Comparison of ENCODE assay signal across 1 cellular context in the genomic region with DNA sequence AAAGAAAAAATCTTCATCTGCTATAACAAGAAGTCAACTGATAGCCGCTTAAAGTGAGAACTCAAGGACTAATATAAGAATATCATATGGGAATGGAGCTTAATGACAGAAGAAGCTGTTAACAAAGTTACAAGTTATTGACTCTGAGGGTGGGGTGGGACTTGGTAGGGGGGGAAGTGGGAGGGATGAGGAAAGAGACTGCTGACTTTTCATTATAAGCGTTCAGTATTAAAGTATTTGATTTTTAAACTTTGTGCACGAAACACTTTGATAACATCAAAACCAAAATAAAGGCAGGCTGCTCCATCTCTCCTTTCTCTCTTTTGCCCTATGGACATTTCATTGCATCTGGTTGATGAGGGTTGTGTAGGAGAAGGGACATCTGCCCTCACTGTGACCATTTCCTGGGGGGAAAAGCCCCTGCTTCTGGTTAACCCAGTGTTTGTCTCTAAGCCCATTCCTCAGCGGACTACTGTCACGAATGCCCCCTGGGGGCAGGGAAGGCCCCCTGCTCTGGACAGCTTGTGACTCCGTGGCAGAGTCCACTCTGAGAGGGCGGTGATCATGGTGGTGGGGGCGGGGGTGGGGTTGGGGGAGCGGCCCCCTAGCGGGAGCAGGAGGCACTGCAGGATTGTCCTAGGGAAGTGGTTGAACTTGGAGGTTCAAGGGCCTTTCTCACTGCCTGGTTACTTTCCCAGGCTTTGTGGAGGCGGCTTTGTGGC.
TF ChIP-seq lines count a peak whose summit lies in the region.

No MANE protein-coding gene starts in this region.

TF ChIP-seq in K562, 482 proteins besides CTCF, POLR2A, EP300 and RAD21 (continued from another document):
- TF ChIP-seq, protein P1, sequence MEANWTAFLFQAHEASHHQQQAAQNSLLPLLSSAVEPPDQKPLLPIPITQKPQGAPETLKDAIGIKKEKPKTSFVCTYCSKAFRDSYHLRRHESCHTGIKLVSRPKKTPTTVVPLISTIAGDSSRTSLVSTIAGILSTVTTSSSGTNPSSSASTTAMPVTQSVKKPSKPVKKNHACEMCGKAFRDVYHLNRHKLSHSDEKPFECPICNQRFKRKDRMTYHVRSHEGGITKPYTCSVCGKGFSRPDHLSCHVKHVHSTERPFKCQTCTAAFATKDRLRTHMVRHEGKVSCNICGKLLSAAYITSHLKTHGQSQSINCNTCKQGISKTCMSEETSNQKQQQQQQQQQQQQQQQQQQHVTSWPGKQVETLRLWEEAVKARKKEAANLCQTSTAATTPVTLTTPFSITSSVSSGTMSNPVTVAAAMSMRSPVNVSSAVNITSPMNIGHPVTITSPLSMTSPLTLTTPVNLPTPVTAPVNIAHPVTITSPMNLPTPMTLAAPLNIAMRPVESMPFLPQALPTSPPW (CRISPR knock-in tag; IDR thresholded peaks at IDR 0.05) = peak; percentile 89
- TF ChIP-seq, protein P2, sequence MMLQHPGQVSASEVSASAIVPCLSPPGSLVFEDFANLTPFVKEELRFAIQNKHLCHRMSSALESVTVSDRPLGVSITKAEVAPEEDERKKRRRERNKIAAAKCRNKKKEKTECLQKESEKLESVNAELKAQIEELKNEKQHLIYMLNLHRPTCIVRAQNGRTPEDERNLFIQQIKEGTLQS (IDR thresholded peaks at IDR 0.05) = no peak
- TF ChIP-seq, protein P2 (CRISPR knock-in tag; conservative IDR thresholded peaks at IDR 0.05) = no peak
- TF ChIP-seq, protein P3, sequence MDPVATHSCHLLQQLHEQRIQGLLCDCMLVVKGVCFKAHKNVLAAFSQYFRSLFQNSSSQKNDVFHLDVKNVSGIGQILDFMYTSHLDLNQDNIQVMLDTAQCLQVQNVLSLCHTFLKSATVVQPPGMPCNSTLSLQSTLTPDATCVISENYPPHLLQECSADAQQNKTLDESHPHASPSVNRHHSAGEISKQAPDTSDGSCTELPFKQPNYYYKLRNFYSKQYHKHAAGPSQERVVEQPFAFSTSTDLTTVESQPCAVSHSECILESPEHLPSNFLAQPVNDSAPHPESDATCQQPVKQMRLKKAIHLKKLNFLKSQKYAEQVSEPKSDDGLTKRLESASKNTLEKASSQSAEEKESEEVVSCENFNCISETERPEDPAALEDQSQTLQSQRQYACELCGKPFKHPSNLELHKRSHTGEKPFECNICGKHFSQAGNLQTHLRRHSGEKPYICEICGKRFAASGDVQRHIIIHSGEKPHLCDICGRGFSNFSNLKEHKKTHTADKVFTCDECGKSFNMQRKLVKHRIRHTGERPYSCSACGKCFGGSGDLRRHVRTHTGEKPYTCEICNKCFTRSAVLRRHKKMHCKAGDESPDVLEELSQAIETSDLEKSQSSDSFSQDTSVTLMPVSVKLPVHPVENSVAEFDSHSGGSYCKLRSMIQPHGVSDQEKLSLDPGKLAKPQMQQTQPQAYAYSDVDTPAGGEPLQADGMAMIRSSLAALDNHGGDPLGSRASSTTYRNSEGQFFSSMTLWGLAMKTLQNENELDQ (CRISPR knock-in tag; IDR thresholded peaks at IDR 0.05; ENCODE audit: borderline replicate concordance) = no peak
- TF ChIP-seq MCM5 (IDR thresholded peaks at IDR 0.05; ENCODE audit: low read depth) (no peak), RCOR1 (IDR thresholded peaks at IDR 0.05; ENCODE audit: borderline replicate concordance in 1 of 2, low read depth in 2 of 2, low read length in 2 of 2) (peak in 1 of 2 experiments; percentile 17; a peak in 1 of 4 replicates), ZNF232 (CRISPR knock-in tag; IDR thresholded peaks at IDR 0.05) (no peak), PHF8 (IDR thresholded peaks at IDR 0.05; ENCODE audit: borderline replicate concordance, low read length) (peak; percentile 18; the same call in 1 of the 2 replicates), SPI1 (IDR thresholded peaks at IDR 0.05; ENCODE audit: borderline replicate concordance, low read depth, low read length) (peak; percentile 82), MAZ (CRISPR knock-in tag; conservative IDR thresholded peaks at IDR 0.05 in 1 of 2, IDR thresholded peaks at IDR 0.05 in 1 of 2) (peak in 1 of 2 experiments; percentile 74; a peak in 2 of 4 replicates)
- TF ChIP-seq, protein P4, sequence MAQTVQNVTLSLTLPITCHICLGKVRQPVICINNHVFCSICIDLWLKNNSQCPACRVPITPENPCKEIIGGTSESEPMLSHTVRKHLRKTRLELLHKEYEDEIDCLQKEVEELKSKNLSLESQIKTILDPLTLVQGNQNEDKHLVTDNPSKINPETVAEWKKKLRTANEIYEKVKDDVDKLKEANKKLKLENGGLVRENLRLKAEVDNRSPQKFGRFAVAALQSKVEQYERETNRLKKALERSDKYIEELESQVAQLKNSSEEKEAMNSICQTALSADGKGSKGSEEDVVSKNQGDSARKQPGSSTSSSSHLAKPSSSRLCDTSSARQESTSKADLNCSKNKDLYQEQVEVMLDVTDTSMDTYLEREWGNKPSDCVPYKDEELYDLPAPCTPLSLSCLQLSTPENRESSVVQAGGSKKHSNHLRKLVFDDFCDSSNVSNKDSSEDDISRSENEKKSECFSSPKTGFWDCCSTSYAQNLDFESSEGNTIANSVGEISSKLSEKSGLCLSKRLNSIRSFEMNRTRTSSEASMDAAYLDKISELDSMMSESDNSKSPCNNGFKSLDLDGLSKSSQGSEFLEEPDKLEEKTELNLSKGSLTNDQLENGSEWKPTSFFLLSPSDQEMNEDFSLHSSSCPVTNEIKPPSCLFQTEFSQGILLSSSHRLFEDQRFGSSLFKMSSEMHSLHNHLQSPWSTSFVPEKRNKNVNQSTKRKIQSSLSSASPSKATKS (CRISPR knock-in tag; IDR thresholded peaks at IDR 0.05) = no peak
- TF ChIP-seq, protein P5, sequence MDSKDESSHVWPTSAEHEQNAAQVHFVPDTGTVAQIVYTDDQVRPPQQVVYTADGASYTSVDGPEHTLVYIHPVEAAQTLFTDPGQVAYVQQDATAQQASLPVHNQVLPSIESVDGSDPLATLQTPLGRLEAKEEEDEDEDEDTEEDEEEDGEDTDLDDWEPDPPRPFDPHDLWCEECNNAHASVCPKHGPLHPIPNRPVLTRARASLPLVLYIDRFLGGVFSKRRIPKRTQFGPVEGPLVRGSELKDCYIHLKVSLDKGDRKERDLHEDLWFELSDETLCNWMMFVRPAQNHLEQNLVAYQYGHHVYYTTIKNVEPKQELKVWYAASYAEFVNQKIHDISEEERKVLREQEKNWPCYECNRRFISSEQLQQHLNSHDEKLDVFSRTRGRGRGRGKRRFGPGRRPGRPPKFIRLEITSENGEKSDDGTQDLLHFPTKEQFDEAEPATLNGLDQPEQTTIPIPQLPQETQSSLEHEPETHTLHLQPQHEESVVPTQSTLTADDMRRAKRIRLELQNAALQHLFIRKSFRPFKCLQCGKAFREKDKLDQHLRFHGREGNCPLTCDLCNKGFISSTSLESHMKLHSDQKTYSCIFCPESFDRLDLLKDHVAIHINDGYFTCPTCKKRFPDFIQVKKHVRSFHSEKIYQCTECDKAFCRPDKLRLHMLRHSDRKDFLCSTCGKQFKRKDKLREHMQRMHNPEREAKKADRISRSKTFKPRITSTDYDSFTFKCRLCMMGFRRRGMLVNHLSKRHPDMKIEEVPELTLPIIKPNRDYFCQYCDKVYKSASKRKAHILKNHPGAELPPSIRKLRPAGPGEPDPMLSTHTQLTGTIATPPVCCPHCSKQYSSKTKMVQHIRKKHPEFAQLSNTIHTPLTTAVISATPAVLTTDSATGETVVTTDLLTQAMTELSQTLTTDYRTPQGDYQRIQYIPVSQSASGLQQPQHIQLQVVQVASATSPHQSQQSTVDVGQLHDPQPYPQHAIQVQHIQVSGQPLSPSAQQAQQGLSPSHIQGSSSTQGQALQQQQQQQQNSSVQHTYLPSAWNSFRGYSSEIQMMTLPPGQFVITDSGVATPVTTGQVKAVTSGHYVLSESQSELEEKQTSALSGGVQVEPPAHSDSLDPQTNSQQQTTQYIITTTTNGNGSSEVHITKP (IDR thresholded peaks at IDR 0.05; ENCODE audit: partially characterized antibody) = peak; percentile 57
